17 cellular contexts compared by ENCODE assay signal in genomic region chr9:121771851-121772599, GRCh38.
DNase-seq lines count a peak whose midpoint lies in the region; ATAC-seq and TF ChIP-seq lines count a peak whose summit lies in the region.
"Had no signal": no experiment of that assay in that cellular context is flagged by ENCODE, and none has a peak within 500 bp of the region (broad histone marks: within the 10 kb centered on the region; RNA-seq: fewer than 3 reads in every experiment).

No MANE protein-coding gene starts in this region.

- no peak overlapping the region for H3K14ac ChIP-seq in mesenchymal stem cell (ENCODE audit: low read length in 2 of 2)

- H3K36me3 ChIP-seq in HUES6 (ENCODE audit: control insufficient read depth, insufficient read depth, low read length) (peaks cover 98% of the 10 kb centered on the region), ectodermal cell (ENCODE audit: control insufficient read depth, insufficient read depth, low read length) (peaks cover 57% of the 10 kb centered on the region), mesenchymal stem cell (ENCODE audit: control insufficient read depth in 1 of 2, insufficient read depth in 2 of 2, low read depth in 1 of 2, low read length in 2 of 2) (peaks cover 40 to 94% of the 10 kb centered on the region in 2 experiments), skeletal muscle satellite cell (ENCODE audit: insufficient read depth, low read length) (peaks cover 35% of the 10 kb centered on the region), GM23338 (ENCODE audit: insufficient read depth) (peaks cover 11% of the 10 kb centered on the region; the same call in 1 of the 2 replicates)

- no peak overlapping the region for H2BK120ac ChIP-seq in mesenchymal stem cell (ENCODE audit: low read depth, low read length)

- peak overlapping the region; percentile 52; the same call in 1 of the 2 replicates for H3K27ac ChIP-seq in HUES6 (ENCODE audit: low read depth, low read length)
- peak overlapping the region; percentile 8 for H3K27ac ChIP-seq in ectodermal cell (ENCODE audit: insufficient read depth, low read depth, low read length, poor library complexity, severe bottlenecking)
- H3K27ac ChIP-seq in mesenchymal stem cell (ENCODE audit: low read length, poor library complexity, severe bottlenecking) = no peak overlapping the region
- H3K27ac ChIP-seq in GM23338 (ENCODE audit: low read depth) = no peak overlapping the region
- H3K27ac ChIP-seq: esophagus squamous epithelium had no signal

- 93 to 94% methylated on average over 16 of the region's 16 CpGs for WGBS in ectodermal cell, 2 experiments
- 93% methylated on average over 16 of the region's 16 CpGs for WGBS in mesenchymal stem cell

- H4K20me1 ChIP-seq in GM23338 (replicated peaks; ENCODE audit: insufficient read depth) = no peaks in the 10 kb centered on the region

- H3K9ac ChIP-seq in HUES6 (ENCODE audit: low read length) (no peak overlapping the region), mesenchymal stem cell (ENCODE audit: low read length) (no peak overlapping the region), skeletal muscle satellite cell (ENCODE audit: low read depth, low read length) (peak overlapping the region; percentile 5)

- H3K18ac ChIP-seq in mesenchymal stem cell (ENCODE audit: low read depth in 1 of 2, low read length in 2 of 2) = peak overlapping the region in 1 of 2 experiments; percentile 7

- TF ChIP-seq CTCF in type B pancreatic cell (conservative IDR thresholded peaks at IDR 0.05) = no peak
- no peak for TF ChIP-seq CTCF in GM23338 (conservative IDR thresholded peaks at IDR 0.05; ENCODE audit: low read depth in 2 of 2)

- H3K79me2 ChIP-seq in GM23338 (replicated peaks; ENCODE audit: insufficient read depth) = no peaks in the 10 kb centered on the region

- no peaks in the 10 kb centered on the region for H3K9me2 ChIP-seq in GM23338 (ENCODE audit: insufficient read depth)

- H2BK15ac ChIP-seq in mesenchymal stem cell (ENCODE audit: low read depth, poor library complexity, severe bottlenecking) = peak overlapping the region; percentile 46

- no peak overlapping the region for H2AK5ac ChIP-seq in mesenchymal stem cell (ENCODE audit: low read length, severe bottlenecking)

- DNase-seq in mesenchymal stem cell (no peak), CD1c-positive myeloid dendritic cell (ENCODE audit: extremely low spot score) (no peak), type B pancreatic cell (ENCODE audit: extremely low spot score, unreplicated experiment) (no peak), GM23338 (ENCODE audit: low spot score) (no peak)
- DNase-seq: activated B cell treated with CpG ODN at 0.5 μM for 24 hours; activated effector memory CD4-positive, alpha-beta T cell treated with Interleukin-2 at 50 U/mL for 16 hours; dermis blood vessel endothelial cell; esophagus squamous epithelium; NCI-H1048; stimulated activated naive CD8-positive, alpha-beta T cell treated with anti-CD3 and anti-CD28 coated beads, Interleukin-15, Interleukin-2, amounts not matched to agents 100 U/mL and 50 U/mL, for 24 hours had no signal

- no peak overlapping the region for H3K4me3 Mint-ChIP-seq in type B pancreatic cell
- no peak overlapping the region for H3K4me3 Mint-ChIP-seq in GM23338
- H3K4me3 Mint-ChIP-seq: activated B cell treated with CpG ODN at 0.5 μM for 24 hours; natural killer cell treated with Interleukin-12 subunit alpha and Interleukin-12 subunit beta and Interleukin-15 and Interleukin-18, amount 100 ng/mL, for 72 hours; T-helper 17 cell had no signal

- no peak overlapping the region for H3K23ac ChIP-seq in mesenchymal stem cell (ENCODE audit: low read length in 2 of 2)

- peaks cover 9% of the 10 kb centered on the region for H3K79me1 ChIP-seq in mesenchymal stem cell (replicated peaks; ENCODE audit: low read length, poor library complexity, severe bottlenecking)

- no peaks in the 10 kb centered on the region for H3K9me3 Mint-ChIP-seq in type B pancreatic cell
- H3K9me3 Mint-ChIP-seq in GM23338 = no peaks in the 10 kb centered on the region; the same call in 2 of the 3 replicates
- H3K9me3 Mint-ChIP-seq: activated B cell treated with CpG ODN at 0.5 μM for 24 hours; natural killer cell treated with Interleukin-12 subunit alpha and Interleukin-12 subunit beta and Interleukin-15 and Interleukin-18, amount 100 ng/mL, for 72 hours had no signal

- no peaks in the 10 kb centered on the region for H3K27me3 ChIP-seq in HUES6 (ENCODE audit: control insufficient read depth, insufficient read depth, low read length)
- no peaks in the 10 kb centered on the region for H3K27me3 ChIP-seq in ectodermal cell (ENCODE audit: control insufficient read depth, insufficient read depth, low read length, poor library complexity, severe bottlenecking)
- H3K27me3 ChIP-seq in mesenchymal stem cell (ENCODE audit: control insufficient read depth in 1 of 2, insufficient read depth in 1 of 2, low read length in 2 of 2) = no peaks in the 10 kb centered on the region
- H3K27me3 ChIP-seq in skeletal muscle satellite cell (ENCODE audit: control insufficient read depth, insufficient read depth, low read length) = no peaks in the 10 kb centered on the region
- H3K27me3 ChIP-seq in GM23338 (ENCODE audit: insufficient read depth) = no peaks in the 10 kb centered on the region
- H3K27me3 ChIP-seq: esophagus squamous epithelium had no signal

- H2AFZ ChIP-seq in mesenchymal stem cell (ENCODE audit: low read depth, low read length) (no peak overlapping the region), GM23338 (no peak overlapping the region)

- no peak overlapping the region for H3K4me3 ChIP-seq in HUES6 (ENCODE audit: low read depth, low read length)
- no peak overlapping the region for H3K4me3 ChIP-seq in ectodermal cell (ENCODE audit: insufficient read depth, low read depth, low read length)
- H3K4me3 ChIP-seq in mesenchymal stem cell (ENCODE audit: insufficient read depth in 1 of 2, low read depth in 1 of 2, low read length in 2 of 2) = no peak overlapping the region
- H3K4me3 ChIP-seq in skeletal muscle satellite cell (ENCODE audit: low read length) = no peak overlapping the region
- no peak overlapping the region for H3K4me3 ChIP-seq in GM23338
- H3K4me3 ChIP-seq: esophagus squamous epithelium, K562 had no signal

- no peaks in the 10 kb centered on the region for H3K4me1 Mint-ChIP-seq in type B pancreatic cell (ENCODE audit: unreplicated experiment)
- H3K4me1 Mint-ChIP-seq in GM23338 = no peaks in the 10 kb centered on the region
- H3K4me1 Mint-ChIP-seq: activated B cell treated with CpG ODN at 0.5 μM for 24 hours had no signal

- no peak overlapping the region for H4K8ac ChIP-seq in mesenchymal stem cell (ENCODE audit: low read length)

- H3F3A ChIP-seq in GM23338 (replicated peaks; ENCODE audit: low read depth) = no peaks in the 10 kb centered on the region

- no peak overlapping the region for H2BK5ac ChIP-seq in mesenchymal stem cell (ENCODE audit: low read depth, low read length, poor library complexity, severe bottlenecking)

- H3K4me1 ChIP-seq in HUES6 (ENCODE audit: control insufficient read depth, insufficient read depth, low read length) = no peaks in the 10 kb centered on the region
- peaks cover 5% of the 10 kb centered on the region for H3K4me1 ChIP-seq in ectodermal cell (ENCODE audit: control insufficient read depth, insufficient read depth, low read length)
- H3K4me1 ChIP-seq in mesenchymal stem cell (ENCODE audit: control insufficient read depth, insufficient read depth, low read depth, low read length) = peaks cover 7% of the 10 kb centered on the region
- peaks cover 23% of the 10 kb centered on the region for H3K4me1 ChIP-seq in skeletal muscle satellite cell (ENCODE audit: control insufficient read depth, insufficient read depth, low read length)
- no peaks in the 10 kb centered on the region for H3K4me1 ChIP-seq in GM23338 (ENCODE audit: insufficient read depth)

- H3K4me2 ChIP-seq in mesenchymal stem cell (ENCODE audit: low read length, poor library complexity, severe bottlenecking) (no peak overlapping the region), skeletal muscle satellite cell (ENCODE audit: low read length) (no peak overlapping the region), GM23338 (no peak overlapping the region)

- H3K27me3 Mint-ChIP-seq in type B pancreatic cell (no peaks in the 10 kb centered on the region), GM23338 (ENCODE audit: insufficient read depth, low read depth, poor library complexity) (peaks cover 7% of the 10 kb centered on the region)

- ATAC-seq in HG03442 (IDR thresholded peaks at IDR 0.05; ENCODE audit: unreplicated experiment) (no peak), GM23338 (no peak)
- ATAC-seq: K562; natural killer cell treated with Interleukin-12 subunit alpha and Interleukin-12 subunit beta and Interleukin-15 and Interleukin-18, amount 100 ng/mL, for 72 hours; stimulated activated naive CD8-positive, alpha-beta T cell treated with anti-CD3 and anti-CD28 coated beads, Interleukin-15, Interleukin-2, amounts not matched to agents 100 U/mL and 50 U/mL, for 24 hours; T-helper 17 cell had no signal

- no peak overlapping the region for H3K4ac ChIP-seq in mesenchymal stem cell (ENCODE audit: low read depth in 1 of 2, low read length in 2 of 2)

- no peaks in the 10 kb centered on the region for H3K9me3 ChIP-seq in HUES6 (ENCODE audit: control insufficient read depth, insufficient read depth, low read depth, low read length)
- H3K9me3 ChIP-seq in ectodermal cell (ENCODE audit: control insufficient read depth, low read length) = no peaks in the 10 kb centered on the region
- H3K9me3 ChIP-seq in mesenchymal stem cell (ENCODE audit: control insufficient read depth, low read length) = no peaks in the 10 kb centered on the region
- H3K9me3 ChIP-seq in skeletal muscle satellite cell (replicated peaks; ENCODE audit: low read length) = no peaks in the 10 kb centered on the region
- H3K9me3 ChIP-seq: esophagus squamous epithelium had no signal

- H3K36me3 Mint-ChIP-seq in type B pancreatic cell (peaks cover 33% of the 10 kb centered on the region), GM23338 (ENCODE audit: low read depth) (peaks cover 41% of the 10 kb centered on the region)
- H3K36me3 Mint-ChIP-seq: natural killer cell treated with Interleukin-12 subunit alpha and Interleukin-12 subunit beta and Interleukin-15 and Interleukin-18, amount 100 ng/mL, for 72 hours had no signal

- H2BK12ac ChIP-seq in mesenchymal stem cell (ENCODE audit: low read length in 2 of 2) = no peak overlapping the region

- peak overlapping the region; percentile 72 for H4K91ac ChIP-seq in mesenchymal stem cell (ENCODE audit: low read length)

- H3K27ac Mint-ChIP-seq in type B pancreatic cell = no peak overlapping the region
- no peak overlapping the region; the same call in 1 of the 2 replicates for H3K27ac Mint-ChIP-seq in GM23338
- H3K27ac Mint-ChIP-seq: activated B cell treated with CpG ODN at 0.5 μM for 24 hours; natural killer cell treated with Interleukin-12 subunit alpha and Interleukin-12 subunit beta and Interleukin-15 and Interleukin-18, amount 100 ng/mL, for 72 hours; T-helper 17 cell had no signal

TF ChIP-seq in GM23338, 12 proteins besides CTCF, POLR2A, EP300 and RAD21:
- TF ChIP-seq EZH2 (IDR thresholded peaks at IDR 0.05; ENCODE audit: low read depth, unreplicated experiment) = no peak

Comparison
In these comparisons a context has a peak if more than half of its experiments do, and no peak if none do; other contexts are left out.
1. H3K27ac ChIP-seq: peak in HUES6 (single experiment) and ectodermal cell (single experiment); none in mesenchymal stem cell (single experiment) and GM23338 (single experiment).